ENCODE assay signal across 34 cellular contexts in the genomic region with DNA sequence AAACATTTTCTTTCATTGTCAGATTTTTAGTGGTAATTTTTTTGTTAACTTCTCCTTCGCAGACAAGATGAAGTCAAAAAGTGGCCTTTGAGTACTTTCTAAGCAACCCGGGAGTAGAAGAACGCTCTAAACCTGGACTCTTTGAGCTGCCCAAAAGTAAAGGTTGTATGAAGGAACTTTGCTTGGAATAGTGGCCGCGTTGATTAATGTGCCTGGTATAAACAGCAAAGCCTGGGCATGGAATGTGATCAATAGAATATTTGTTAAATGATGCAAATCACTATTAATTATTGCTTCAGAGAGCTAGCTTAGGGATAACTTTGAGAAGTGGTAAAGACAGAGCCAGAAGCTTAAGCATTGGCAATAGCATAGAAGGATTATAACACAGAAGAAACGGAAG.
"Had no signal": no experiment of that assay in that cellular context is flagged by ENCODE, and none has a peak within 500 bp of the region (broad histone marks: within the 10 kb centered on the region; RNA-seq: fewer than 3 reads in every experiment).

No MANE protein-coding gene starts in this region.

- H3K27me3 ChIP-seq: MG63 had no signal

- H3K9me3 ChIP-seq: MG63 had no signal

- DNase-seq: Karpas-422, Kasumi-1, MG63, MM.1S, MV-4-11, NCI-H1048, NCI-H1092, NCI-H1092 treated with DMSO at 0.1 percent for 48 hours, NCI-H1105, NCI-H1105 treated with DMSO at 0.1 percent for 48 hours, NCI-H1417, NCI-H1417 treated with DMSO at 0.1 percent for 48 hours, NCI-H1436, NCI-H1436 treated with DMSO at 0.1 percent for 48 hours, NCI-H146, NCI-H1694, NCI-H1694 treated with DMSO at 0.1 percent for 48 hours, NCI-H187, NCI-H187 treated with DMSO at 0.1 percent for 48 hours, NCI-H1930, NCI-H2029, NCI-H2029 treated with DMSO at 0.1 percent for 48 hours, NCI-H2081, NCI-H2081 treated with DMSO at 0.1 percent for 48 hours, NCI-H2107, NCI-H2171, NCI-H2171 treated with DMSO at 0.1 percent for 48 hours, NCI-H2227 treated with DMSO at 0.1 percent for 48 hours, NCI-H226, NCI-H345, NCI-H446, NCI-H446 treated with DMSO at 0.1 percent for 48 hours, NCI-H510A had no signal

- H3K36me3 ChIP-seq: MG63 had no signal

- H3K27ac ChIP-seq: KMS-11 had no signal

- H3K4me3 ChIP-seq: MG63 had no signal

- H3K4me2 ChIP-seq: KMS-11 had no signal
